In the genomic region with DNA sequence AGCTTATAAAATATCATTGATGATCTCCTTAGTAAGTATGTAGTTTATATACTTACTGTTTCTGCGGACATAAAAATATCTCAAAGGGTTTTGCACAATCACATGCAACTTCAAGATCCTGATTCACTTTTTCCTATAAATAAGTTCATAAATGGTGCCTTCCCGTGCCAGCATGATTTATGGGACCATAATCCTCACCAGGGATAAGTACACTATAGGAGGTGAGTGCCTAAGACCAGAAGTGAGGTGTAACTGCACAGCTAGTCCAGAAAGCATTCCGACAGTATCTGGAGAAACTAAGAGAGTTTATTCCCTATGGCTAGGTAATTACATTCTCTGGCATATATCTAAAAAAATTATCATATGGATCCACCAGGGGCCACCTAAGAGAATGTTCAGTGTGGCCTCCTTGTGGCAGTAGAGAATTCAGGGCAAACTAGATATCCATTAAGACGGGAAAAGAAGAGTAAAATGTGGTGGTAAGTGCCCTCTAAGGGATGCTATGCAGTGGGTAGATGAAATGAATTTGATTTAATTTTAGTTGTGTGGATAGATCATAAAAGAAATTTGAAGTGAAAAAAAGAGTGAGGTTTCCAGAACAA, we compare ENCODE assay signal across 2 cellular contexts.
TF ChIP-seq lines count a peak whose summit lies in the region.

No MANE protein-coding gene starts in this region.

TF ChIP-seq in GM23338, 12 proteins besides CTCF, POLR2A, EP300 and RAD21 (continued from another document and continues in another):
- TF ChIP-seq, protein P1, sequence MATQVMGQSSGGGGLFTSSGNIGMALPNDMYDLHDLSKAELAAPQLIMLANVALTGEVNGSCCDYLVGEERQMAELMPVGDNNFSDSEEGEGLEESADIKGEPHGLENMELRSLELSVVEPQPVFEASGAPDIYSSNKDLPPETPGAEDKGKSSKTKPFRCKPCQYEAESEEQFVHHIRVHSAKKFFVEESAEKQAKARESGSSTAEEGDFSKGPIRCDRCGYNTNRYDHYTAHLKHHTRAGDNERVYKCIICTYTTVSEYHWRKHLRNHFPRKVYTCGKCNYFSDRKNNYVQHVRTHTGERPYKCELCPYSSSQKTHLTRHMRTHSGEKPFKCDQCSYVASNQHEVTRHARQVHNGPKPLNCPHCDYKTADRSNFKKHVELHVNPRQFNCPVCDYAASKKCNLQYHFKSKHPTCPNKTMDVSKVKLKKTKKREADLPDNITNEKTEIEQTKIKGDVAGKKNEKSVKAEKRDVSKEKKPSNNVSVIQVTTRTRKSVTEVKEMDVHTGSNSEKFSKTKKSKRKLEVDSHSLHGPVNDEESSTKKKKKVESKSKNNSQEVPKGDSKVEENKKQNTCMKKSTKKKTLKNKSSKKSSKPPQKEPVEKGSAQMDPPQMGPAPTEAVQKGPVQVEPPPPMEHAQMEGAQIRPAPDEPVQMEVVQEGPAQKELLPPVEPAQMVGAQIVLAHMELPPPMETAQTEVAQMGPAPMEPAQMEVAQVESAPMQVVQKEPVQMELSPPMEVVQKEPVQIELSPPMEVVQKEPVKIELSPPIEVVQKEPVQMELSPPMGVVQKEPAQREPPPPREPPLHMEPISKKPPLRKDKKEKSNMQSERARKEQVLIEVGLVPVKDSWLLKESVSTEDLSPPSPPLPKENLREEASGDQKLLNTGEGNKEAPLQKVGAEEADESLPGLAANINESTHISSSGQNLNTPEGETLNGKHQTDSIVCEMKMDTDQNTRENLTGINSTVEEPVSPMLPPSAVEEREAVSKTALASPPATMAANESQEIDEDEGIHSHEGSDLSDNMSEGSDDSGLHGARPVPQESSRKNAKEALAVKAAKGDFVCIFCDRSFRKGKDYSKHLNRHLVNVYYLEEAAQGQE (IDR thresholded peaks at IDR 0.05; ENCODE audit: unreplicated experiment): no peak
- TF ChIP-seq, protein P2, sequence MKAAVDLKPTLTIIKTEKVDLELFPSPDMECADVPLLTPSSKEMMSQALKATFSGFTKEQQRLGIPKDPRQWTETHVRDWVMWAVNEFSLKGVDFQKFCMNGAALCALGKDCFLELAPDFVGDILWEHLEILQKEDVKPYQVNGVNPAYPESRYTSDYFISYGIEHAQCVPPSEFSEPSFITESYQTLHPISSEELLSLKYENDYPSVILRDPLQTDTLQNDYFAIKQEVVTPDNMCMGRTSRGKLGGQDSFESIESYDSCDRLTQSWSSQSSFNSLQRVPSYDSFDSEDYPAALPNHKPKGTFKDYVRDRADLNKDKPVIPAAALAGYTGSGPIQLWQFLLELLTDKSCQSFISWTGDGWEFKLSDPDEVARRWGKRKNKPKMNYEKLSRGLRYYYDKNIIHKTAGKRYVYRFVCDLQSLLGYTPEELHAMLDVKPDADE (IDR thresholded peaks at IDR 0.05): no peak
- TF ChIP-seq NANOG (IDR thresholded peaks at IDR 0.05; ENCODE audit: borderline replicate concordance): no peak
- no peak for TF ChIP-seq EZH2phosphoT487 (IDR thresholded peaks at IDR 0.05; ENCODE audit: unreplicated experiment)
- no peak for TF ChIP-seq CREB1 (CRISPR knock-in tag; IDR thresholded peaks at IDR 0.05; ENCODE audit: low read depth)
- TF ChIP-seq EZH2 (IDR thresholded peaks at IDR 0.05; ENCODE audit: low read depth, unreplicated experiment): no peak
- TF ChIP-seq POLR2AphosphoS5 (IDR thresholded peaks at IDR 0.05; ENCODE audit: low read depth): no peak
- no peak for TF ChIP-seq JUNB (IDR thresholded peaks at IDR 0.05; ENCODE audit: unreplicated experiment)
- no peak for TF ChIP-seq ZNF331 (CRISPR knock-in tag; IDR thresholded peaks at IDR 0.05; ENCODE audit: low read depth)

TF ChIP-seq in IMR-90, 13 proteins besides CTCF, POLR2A, EP300 and RAD21 (continued from another document):
- no peak for TF ChIP-seq BHLHE40 (IDR thresholded peaks at IDR 0.05; ENCODE audit: low read depth, low read length)
- no peak for TF ChIP-seq FOS (IDR thresholded peaks at IDR 0.05; ENCODE audit: low read depth, low read length)
- TF ChIP-seq CHD1 (IDR thresholded peaks at IDR 0.05; ENCODE audit: low read depth, low read length): no peak
- no peak for TF ChIP-seq MAFK (IDR thresholded peaks at IDR 0.05; ENCODE audit: low read depth, low read length)
- TF ChIP-seq CEBPB (IDR thresholded peaks at IDR 0.05; ENCODE audit: low read depth, low read length): no peak
- TF ChIP-seq NFE2L2 (IDR thresholded peaks at IDR 0.05; ENCODE audit: low read depth, low read length): no peak
- TF ChIP-seq, protein P3, sequence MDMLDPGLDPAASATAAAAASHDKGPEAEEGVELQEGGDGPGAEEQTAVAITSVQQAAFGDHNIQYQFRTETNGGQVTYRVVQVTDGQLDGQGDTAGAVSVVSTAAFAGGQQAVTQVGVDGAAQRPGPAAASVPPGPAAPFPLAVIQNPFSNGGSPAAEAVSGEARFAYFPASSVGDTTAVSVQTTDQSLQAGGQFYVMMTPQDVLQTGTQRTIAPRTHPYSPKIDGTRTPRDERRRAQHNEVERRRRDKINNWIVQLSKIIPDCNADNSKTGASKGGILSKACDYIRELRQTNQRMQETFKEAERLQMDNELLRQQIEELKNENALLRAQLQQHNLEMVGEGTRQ (IDR thresholded peaks at IDR 0.05; ENCODE audit: low read depth, low read length): no peak
- TF ChIP-seq, protein P4, sequence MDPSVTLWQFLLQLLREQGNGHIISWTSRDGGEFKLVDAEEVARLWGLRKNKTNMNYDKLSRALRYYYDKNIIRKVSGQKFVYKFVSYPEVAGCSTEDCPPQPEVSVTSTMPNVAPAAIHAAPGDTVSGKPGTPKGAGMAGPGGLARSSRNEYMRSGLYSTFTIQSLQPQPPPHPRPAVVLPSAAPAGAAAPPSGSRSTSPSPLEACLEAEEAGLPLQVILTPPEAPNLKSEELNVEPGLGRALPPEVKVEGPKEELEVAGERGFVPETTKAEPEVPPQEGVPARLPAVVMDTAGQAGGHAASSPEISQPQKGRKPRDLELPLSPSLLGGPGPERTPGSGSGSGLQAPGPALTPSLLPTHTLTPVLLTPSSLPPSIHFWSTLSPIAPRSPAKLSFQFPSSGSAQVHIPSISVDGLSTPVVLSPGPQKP (IDR thresholded peaks at IDR 0.05; ENCODE audit: borderline replicate concordance, low read depth, low read length): no peak
- no peak for TF ChIP-seq MXI1 (IDR thresholded peaks at IDR 0.05; ENCODE audit: borderline replicate concordance, low read depth, low read length)
- TF ChIP-seq MAZ (IDR thresholded peaks at IDR 0.05; ENCODE audit: borderline replicate concordance, low read depth, low read length): no peak
- TF ChIP-seq RCOR1 (IDR thresholded peaks at IDR 0.05; ENCODE audit: insufficient replicate concordance, low read length): no peak
TF ChIP-seq in IMR-90: peak in this region for 0.
